26 cellular contexts compared by ENCODE assay signal in genomic region chr17:32185875-32186274, GRCh38.
"Had no signal": no experiment of that assay in that cellular context is flagged by ENCODE, and none has a peak within 500 bp of the region (broad histone marks: within the 10 kb centered on the region; RNA-seq: fewer than 3 reads in every experiment).

No MANE protein-coding gene starts in this region.

- H3K9me3 ChIP-seq: Peyer's patch, SJCRH30, SK-N-SH had no signal

- H3K27ac ChIP-seq: Peyer's patch, RWPE1, SJCRH30, WERI-Rb-1 had no signal

- H3K27me3 ChIP-seq: Peyer's patch, SJCRH30 had no signal

- H3K4me3 ChIP-seq: Peyer's patch, SJCRH30 had no signal

- ATAC-seq: activated CD4-positive, alpha-beta T cell treated with anti-CD3 and anti-CD28 coated beads for 36 hours; activated T-helper 17 cell treated with anti-CD3 and anti-CD28 coated beads, Interleukin-2, amount 50 U/mL, for 72 hours had no signal

- H3K4me1 ChIP-seq: Peyer's patch, SJCRH30 had no signal

- H3K4me2 ChIP-seq: SK-N-SH had no signal

- H3K9ac ChIP-seq: SK-N-SH had no signal

- DNase-seq: activated CD4-positive, alpha-beta memory T cell treated with anti-CD3 and anti-CD28 coated beads, Interleukin-2, amount 10 ng/mL, durations not matched to agents 7 days and 5 days; activated CD4-positive, alpha-beta T cell treated with anti-CD3 and anti-CD28 coated beads for 36 hours; activated CD4-positive, alpha-beta T cell treated with anti-CD3 and anti-CD28 coated beads, Interleukin-2, amount 50 U/mL, for 1 hour; activated gamma-delta T cell; activated naive CD4-positive, alpha-beta T cell treated with anti-CD3 and anti-CD28 coated beads for 36 hours; activated T-cell treated with anti-CD3 and anti-CD28 coated beads for 4 hours; activated T-cell treated with anti-CD3 and anti-CD28 coated beads, Interleukin-2, amount 50 U/mL, for 48 hours; amygdala; Kasumi-1; NCI-H1092; NCI-H1417; NCI-H2029; NCI-H2107; NCI-H2171 treated with DMSO at 0.1 percent for 48 hours; NCI-H345; NCI-H510A; NCI-H69; Peyer's patch; Right ventricle myocardium superior; SJCRH30; SK-N-SH; T-helper 1 cell; WERI-Rb-1 had no signal

- FAIRE-seq: astrocyte had no signal
